In genomic region chrX:40152173-40152705, GRCh38 we compare ENCODE assay signal across 8 cellular contexts. TPM values are rescaled to one million over a fixed set of nuclear protein-coding genes. Genes with fewer than 3 reads are reported as not detected.
DNase-seq lines count a peak whose midpoint lies in the region; ATAC-seq and TF ChIP-seq lines count a peak whose summit lies in the region.

No MANE protein-coding gene starts in this region.

- H3K4me1 ChIP-seq in mesodermal cell (ENCODE audit: control insufficient read depth, insufficient read depth, low read length, poor library complexity, severe bottlenecking) (peaks cover 17% of the 10 kb centered on the region), uterus (no peaks in the 10 kb centered on the region)

- intact Hi-C loops in uterus (cut with DNase I; ENCODE audit: low total_unique reads): loop anchor here (5.0 kb wide), 1 partner anchor 45 kb away; no protein-coding TSS in a partner anchor

- no peak for TF ChIP-seq POLR2A in uterus (IDR thresholded peaks at IDR 0.05)

- H3K4me3 ChIP-seq in coronary artery: peak overlapping the region; percentile 69
- peak overlapping the region; percentile 25 for H3K4me3 ChIP-seq in mesodermal cell (ENCODE audit: extremely low read depth, insufficient read depth, low read length, poor library complexity, severe bottlenecking)
- H3K4me3 ChIP-seq in uterus: peak overlapping the region; percentile 3 to 45

- ATAC-seq in GM21528 (IDR thresholded peaks at IDR 0.05; ENCODE audit: low FRiP score, unreplicated experiment) (no peak), HG03442 (IDR thresholded peaks at IDR 0.05; ENCODE audit: unreplicated experiment) (no peak), HG03571 (IDR thresholded peaks at IDR 0.05; ENCODE audit: unreplicated experiment) (no peak)

- DNase-seq in DMS53 (lab: John Stamatoyannopoulos, UW): peak; percentile 78
- DNase-seq in NCI-H69 (lab: John Stamatoyannopoulos, UW): peak; percentile 74
- DNase-seq in coronary artery (ENCODE audit: low spot score): no peak
- DNase-seq in uterus: peak in 1 of 2 donors; percentile 20

- H3K27ac ChIP-seq in coronary artery (peak overlapping the region; percentile 5 to 85), mesodermal cell (ENCODE audit: low read depth, low read length, severe bottlenecking) (no peak overlapping the region), uterus (peak overlapping the region in 1 of 2 donors; percentile 80)

- 0 to 8% methylated on average over 4 to 8 of the region's 41 CpGs for WGBS in mesodermal cell (ENCODE audit: insufficient coverage in 2 of 2), 2 experiments

- TF ChIP-seq CTCF in coronary artery (IDR thresholded peaks at IDR 0.05): no peak
- no peak for TF ChIP-seq CTCF in uterus (IDR thresholded peaks at IDR 0.05)

- H3K9me3 ChIP-seq in mesodermal cell (ENCODE audit: control insufficient read depth, low read length) (no peaks in the 10 kb centered on the region), uterus (no peaks in the 10 kb centered on the region)

- no peaks in the 10 kb centered on the region for H3K36me3 ChIP-seq in mesodermal cell (ENCODE audit: control insufficient read depth, insufficient read depth, low read length)
- no peaks in the 10 kb centered on the region for H3K36me3 ChIP-seq in uterus

- H3K27me3 ChIP-seq in uterus: peaks cover 0 to 3% of the 10 kb centered on the region in 2 donors

RNA-seq across cellular contexts. Expression of gene BCOR, which starts 54.5 kb away (rescaled TPM):
- polyA plus RNA-seq in mesodermal cell (2013, experiment 1 of 2): 21.2 TPM
- polyA plus RNA-seq in mesodermal cell (2013, experiment 2 of 2): 19.5 TPM
- 10 to 100 TPM in 3 of 4 donors, 1 to 10 TPM in 1; 10.0 to 42.4 (median 26.4) TPM for total RNA-seq in uterus
